Comparison of ENCODE assay signal across 17 cellular contexts in genomic region chr6:10557886-10558285, GRCh38. TPM values are rescaled to one million over a fixed set of nuclear protein-coding genes. Genes with fewer than 3 reads are reported as not detected.
DNase-seq lines count a peak whose midpoint lies in the region; TF ChIP-seq lines count a peak whose summit lies in the region.
"Had no signal": no experiment of that assay in that cellular context is flagged by ENCODE, and none has a peak within 500 bp of the region (broad histone marks: within the 10 kb centered on the region; RNA-seq: fewer than 3 reads in every experiment).

No MANE protein-coding gene starts in this region.

- H4K8ac ChIP-seq in mesendoderm (ENCODE audit: low read depth, low read length): no peak overlapping the region

- H3K4me1 Mint-ChIP-seq in osteocyte (ENCODE audit: unreplicated experiment): peaks cover 30% of the 10 kb centered on the region
- H3K4me1 Mint-ChIP-seq: activated CD4-positive, alpha-beta memory T cell treated with anti-CD3 and anti-CD28 coated beads, Interleukin-2, amount 10 ng/mL, durations not matched to agents 7 days and 5 days; immature natural killer cell had no signal

- no peak for TF ChIP-seq EP300 in transverse colon (IDR thresholded peaks at IDR 0.05; ENCODE audit: low read depth)

- no peaks in the 10 kb centered on the region for H3K9me3 Mint-ChIP-seq in osteocyte (ENCODE audit: unreplicated experiment)
- H3K9me3 Mint-ChIP-seq: activated CD4-positive, alpha-beta memory T cell treated with anti-CD3 and anti-CD28 coated beads, Interleukin-2, amount 10 ng/mL, durations not matched to agents 7 days and 5 days; activated T-cell treated with anti-CD3 and anti-CD28 coated beads, Interleukin-2, amount 50 U/mL, for 4 hours; immature natural killer cell had no signal

- DNase-seq in NCI-H748 (lab: John Stamatoyannopoulos, UW; ENCODE audit: unreplicated experiment) (peak; percentile 33), NCI-H748 treated with DMSO at 0.1 percent for 48 hours (lab: John Stamatoyannopoulos, UW) (no peak), mesendoderm (no peak), transverse colon (no peak), osteocyte (ENCODE audit: extremely low spot score, unreplicated experiment) (no peak)
- no peak for DNase-seq in effector CD8-positive, alpha-beta T cell (lab: John Stamatoyannopoulos, UW)
- no peak for DNase-seq in stimulated activated CD4-positive, alpha-beta T cell treated with anti-CD3 and anti-CD28 coated beads, Interleukin-15, amount 100 ng/mL, for 24 hours
- DNase-seq: activated CD4-positive, alpha-beta memory T cell treated with anti-CD3 and anti-CD28 coated beads, Interleukin-2, amount 10 ng/mL, durations not matched to agents 7 days and 5 days; activated naive CD4-positive, alpha-beta T cell treated with anti-CD3 and anti-CD28 coated beads, Interleukin-2, amount 50 U/mL, for 16 hours; activated T-cell treated with anti-CD3 and anti-CD28 coated beads, Interleukin-2, amount 50 U/mL, for 4 hours; foreskin keratinocyte; immature natural killer cell; NCI-H1436; T-helper 1 cell; WERI-Rb-1 had no signal

- no peak overlapping the region for H3K18ac ChIP-seq in mesendoderm (ENCODE audit: low read length)

- H3K9ac ChIP-seq in duodenal mucosa (ENCODE audit: low read depth in 1 of 2, low read length in 2 of 2) (peak overlapping the region; percentile 10 to 20), mesendoderm (ENCODE audit: low read length) (peak overlapping the region; percentile 32)

- no peaks in the 10 kb centered on the region for H3K9me3 ChIP-seq in duodenal mucosa (ENCODE audit: control insufficient read depth in 1 of 2, low read length in 2 of 2)
- no peaks in the 10 kb centered on the region for H3K9me3 ChIP-seq in transverse colon
- H3K9me3 ChIP-seq: thoracic aorta had no signal

- H3K27me3 Mint-ChIP-seq in osteocyte (ENCODE audit: unreplicated experiment): peaks cover 39% of the 10 kb centered on the region
- H3K27me3 Mint-ChIP-seq: activated CD4-positive, alpha-beta memory T cell treated with anti-CD3 and anti-CD28 coated beads, Interleukin-2, amount 10 ng/mL, durations not matched to agents 7 days and 5 days had no signal

- peak overlapping the region; percentile 60 for H3K56ac ChIP-seq in mesendoderm (ENCODE audit: low read length)

- H3K4me1 ChIP-seq in duodenal mucosa (ENCODE audit: control insufficient read depth in 1 of 2, insufficient read depth in 2 of 2, low read length in 2 of 2) (peaks cover 38 to 51% of the 10 kb centered on the region in 2 donors), mesendoderm (ENCODE audit: control insufficient read depth, low read depth, low read length) (peaks cover 11% of the 10 kb centered on the region), transverse colon (peaks cover 15 to 68% (median 26%) of the 10 kb centered on the region in 4 donors)
- H3K4me1 ChIP-seq: foreskin keratinocyte had no signal

- TF ChIP-seq CTCF in transverse colon (IDR thresholded peaks at IDR 0.05): no peak
- no peak for TF ChIP-seq CTCF in osteocyte (IDR thresholded peaks at IDR 0.05)

- TF ChIP-seq POLR2A in transverse colon (IDR thresholded peaks at IDR 0.05): no peak

- no peak overlapping the region for H3K4me3 Mint-ChIP-seq in osteocyte (ENCODE audit: unreplicated experiment)
- H3K4me3 Mint-ChIP-seq: activated CD4-positive, alpha-beta memory T cell treated with anti-CD3 and anti-CD28 coated beads, Interleukin-2, amount 10 ng/mL, durations not matched to agents 7 days and 5 days; activated T-cell treated with anti-CD3 and anti-CD28 coated beads, Interleukin-2, amount 50 U/mL, for 4 hours; immature natural killer cell had no signal

- H2AK5ac ChIP-seq in mesendoderm (ENCODE audit: low read length): no peak overlapping the region

- no peaks in the 10 kb centered on the region for H3K36me3 Mint-ChIP-seq in osteocyte (ENCODE audit: unreplicated experiment)
- H3K36me3 Mint-ChIP-seq: immature natural killer cell had no signal

- peaks cover 33% of the 10 kb centered on the region for H3K79me2 ChIP-seq in mesendoderm (ENCODE audit: control insufficient read depth, insufficient read depth, low read length)

- H3K79me1 ChIP-seq in mesendoderm (ENCODE audit: low read length): no peaks in the 10 kb centered on the region

- no peak overlapping the region for H2BK5ac ChIP-seq in mesendoderm (ENCODE audit: low read length)

- peak overlapping the region; percentile 26 to 33 for H3K4me3 ChIP-seq in duodenal mucosa (ENCODE audit: low read depth in 1 of 2, low read length in 2 of 2)
- H3K4me3 ChIP-seq in mesendoderm (ENCODE audit: low read length): no peak overlapping the region
- H3K4me3 ChIP-seq in transverse colon: peak overlapping the region in 2 of 4 donors; percentile 28 to 47
- H3K4me3 ChIP-seq: thoracic aorta had no signal

- H2BK120ac ChIP-seq in mesendoderm (ENCODE audit: low read depth, low read length): no peak overlapping the region

- in situ Hi-C loops in transverse colon (cut with MboI; ENCODE audit: low pct_ligation_motif_present in 1 of 4, low pct_unique_long_range_greater_than_20kb in 1 of 4, low sequenced_read_pairs in 3 of 4): no loop called here

- H3K27ac ChIP-seq in duodenal mucosa (ENCODE audit: low read depth, low read length): no peak overlapping the region
- H3K27ac ChIP-seq in mesendoderm (ENCODE audit: low read depth, low read length): no peak overlapping the region
- peak overlapping the region; percentile 76 to 83 (median 77) for H3K27ac ChIP-seq in transverse colon
- H3K27ac ChIP-seq: foreskin keratinocyte, thoracic aorta, WERI-Rb-1 had no signal

- H4K5ac ChIP-seq in mesendoderm (ENCODE audit: low read length): no peak overlapping the region

- H2BK15ac ChIP-seq in mesendoderm (replicated peaks; ENCODE audit: low read depth): no peak overlapping the region

- intact Hi-C loops in transverse colon (cut with DNase I; ENCODE audit: low total_unique reads): no loop called here

- H3K27me3 ChIP-seq in duodenal mucosa (ENCODE audit: control insufficient read depth in 1 of 2, insufficient read depth in 2 of 2, low read length in 2 of 2) (no peaks in the 10 kb centered on the region), mesendoderm (ENCODE audit: insufficient read depth, low read length, poor library complexity) (no peaks in the 10 kb centered on the region), transverse colon (no peaks in the 10 kb centered on the region)
- H3K27me3 ChIP-seq: foreskin keratinocyte had no signal

- H3K36me3 ChIP-seq in duodenal mucosa (ENCODE audit: control insufficient read depth in 1 of 2, insufficient read depth in 2 of 2, low read length in 2 of 2) (peaks cover 0 to 3% of the 10 kb centered on the region in 2 donors), mesendoderm (ENCODE audit: control insufficient read depth, insufficient read depth, low read length) (no peaks in the 10 kb centered on the region), transverse colon (no peaks in the 10 kb centered on the region)
- H3K36me3 ChIP-seq: thoracic aorta, WERI-Rb-1 had no signal

- no peak overlapping the region for H3K4ac ChIP-seq in mesendoderm (ENCODE audit: low read depth, low read length)

- no peak overlapping the region for H3K23ac ChIP-seq in mesendoderm (ENCODE audit: low read length)

- no peak overlapping the region for H3K27ac Mint-ChIP-seq in osteocyte (ENCODE audit: unreplicated experiment)
- H3K27ac Mint-ChIP-seq: activated CD4-positive, alpha-beta memory T cell treated with anti-CD3 and anti-CD28 coated beads, Interleukin-2, amount 10 ng/mL, durations not matched to agents 7 days and 5 days; immature natural killer cell had no signal

- H3K4me2 ChIP-seq in mesendoderm (ENCODE audit: low read length): peak overlapping the region; percentile 26

RNA-seq across cellular contexts. Expression of gene GCNT2, which starts 36.7 kb away (rescaled TPM):
- polyA plus RNA-seq in mesendoderm (2013, experiment 1 of 2): 27.3 TPM
- 26.5 TPM for polyA plus RNA-seq in mesendoderm (2013, experiment 2 of 2)
- total RNA-seq in transverse colon (10 to 100 TPM; 18.7 to 53.4 (median 31.3) TPM), osteocyte (0.19 and 0.21 TPM in 2 replicates)

Comparison
In these comparisons a context has a peak if more than half of its experiments do, and no peak if none do; other contexts are left out.
1. H3K27ac ChIP-seq: peak in transverse colon (4 of 4); none in duodenal mucosa (single experiment) and mesendoderm (single experiment).
2. RNA of gene GCNT2, which starts 36.7 kb away (total RNA-seq): 18.7 to 53.4 TPM in transverse colon; 0.19 to 0.21 TPM in osteocyte; every median in the first group is over 10 times any median in the second.